20 cellular contexts compared by ENCODE assay signal in genomic region chrX:19636989-19637388, GRCh38.
"Had no signal": no experiment of that assay in that cellular context is flagged by ENCODE, and none has a peak within 500 bp of the region (broad histone marks: within the 10 kb centered on the region; RNA-seq: fewer than 3 reads in every experiment).

No MANE protein-coding gene starts in this region.

- H3K36me3 ChIP-seq: brain microvascular endothelial cell, esophagus muscularis mucosa, prostate gland, thoracic aorta, upper lobe of left lung had no signal

- H3K27ac Mint-ChIP-seq: activated naive CD4-positive, alpha-beta T cell treated with anti-CD3 and anti-CD28 coated beads for 36 hours; activated T-helper 2 cell treated with anti-CD3 and anti-CD28 coated beads, Interferon-gamma antibody, Interleukin-2, Interleukin-4, amounts not matched to agents 10 μg/mL and 5 μg/mL and 100 μg/mL, durations not matched to agents 14 hours and 24 hours and 36 hours had no signal

- H3K36me3 Mint-ChIP-seq: immature natural killer cell had no signal

- ATAC-seq: left ventricle myocardium superior, right cardiac atrium had no signal

- H3K4me1 ChIP-seq: esophagus muscularis mucosa, prostate gland, upper lobe of left lung had no signal

- H3K27me3 Mint-ChIP-seq: naive B cell had no signal

- H3K27ac ChIP-seq: brain microvascular endothelial cell, esophagus muscularis mucosa, prostate gland, thoracic aorta, upper lobe of left lung had no signal

- H3K9me3 Mint-ChIP-seq: activated naive CD4-positive, alpha-beta T cell treated with anti-CD3 and anti-CD28 coated beads for 36 hours; activated T-helper 2 cell treated with anti-CD3 and anti-CD28 coated beads, Interferon-gamma antibody, Interleukin-2, Interleukin-4, amounts not matched to agents 10 μg/mL and 5 μg/mL and 100 μg/mL, durations not matched to agents 14 hours and 24 hours and 36 hours; immature natural killer cell had no signal

- H3K4me3 Mint-ChIP-seq: activated naive CD4-positive, alpha-beta T cell treated with anti-CD3 and anti-CD28 coated beads for 36 hours; immature natural killer cell; naive B cell had no signal

- H3K9me3 ChIP-seq: esophagus muscularis mucosa, prostate gland, thoracic aorta, upper lobe of left lung had no signal

- H3K4me3 ChIP-seq: esophagus muscularis mucosa, prostate gland, thoracic aorta, upper lobe of left lung had no signal

- H3K27me3 ChIP-seq: brain microvascular endothelial cell, esophagus muscularis mucosa, upper lobe of left lung had no signal

- DNase-seq: activated CD4-positive, alpha-beta T cell treated with anti-CD3 and anti-CD28 coated beads, Interleukin-2, amount 50 U/mL, for 4 hours; activated CD4-positive, CD25-positive, alpha-beta regulatory T cell treated with anti-CD3 and anti-CD28 coated beads, Interleukin-2, amount 50 U/mL, for 72 hours; activated naive CD4-positive, alpha-beta T cell treated with anti-CD3 and anti-CD28 coated beads for 36 hours; aorta; brain microvascular endothelial cell; central memory CD4-positive, alpha-beta T cell; cortex of kidney; effector CD8-positive, alpha-beta T cell; immature natural killer cell; kidney glomerular epithelial cell; left ventricle myocardium superior; naive B cell; right cardiac atrium; T-helper 1 cell; T1000; upper lobe of left lung had no signal
